In the genomic region with DNA sequence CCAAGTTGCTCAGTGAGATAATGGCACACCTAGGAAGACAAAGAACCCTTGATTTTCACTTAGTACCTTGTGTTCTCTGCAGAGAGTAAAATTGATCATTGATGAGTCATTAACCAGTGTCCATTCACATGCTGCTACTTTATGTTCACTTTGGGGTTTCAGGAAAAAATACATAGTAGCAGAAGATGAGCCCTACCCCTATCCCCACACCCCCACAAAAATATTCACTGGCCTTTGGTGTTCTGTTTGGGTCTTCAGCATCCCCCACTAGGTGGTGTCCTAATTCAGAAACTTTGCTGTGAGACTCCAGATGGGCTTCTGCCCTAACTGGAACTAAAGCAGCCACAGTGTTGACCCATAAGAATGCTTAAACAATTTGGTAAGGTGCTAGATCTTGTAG, we compare ENCODE assay signal across 8 cellular contexts.
DNase-seq lines count a peak whose midpoint lies in the region; ATAC-seq and TF ChIP-seq lines count a peak whose summit lies in the region.

No MANE protein-coding gene starts in this region.

- BruUV-seq in Panc1 (replicated peaks; lab: Mats Ljungman, UMichigan): no TSS peak

- H3K27me3 ChIP-seq in Panc1 (ENCODE audit: control insufficient read depth, insufficient read depth, low read length) (no peaks in the 10 kb centered on the region), endodermal cell (ENCODE audit: control insufficient read depth, insufficient read depth, low read length, poor library complexity, severe bottlenecking) (no peaks in the 10 kb centered on the region)
- H3K27me3 ChIP-seq in naive thymus-derived CD4-positive, alpha-beta T cell (ENCODE audit: control insufficient read depth in 2 of 2, insufficient read depth in 2 of 2, low read length in 2 of 2): no peaks in the 10 kb centered on the region

- H3K27ac ChIP-seq in Panc1 (ENCODE audit: low read length) (no peak overlapping the region), endodermal cell (ENCODE audit: low read depth, low read length) (no peak overlapping the region)
- no peak overlapping the region for H3K27ac ChIP-seq in naive thymus-derived CD4-positive, alpha-beta T cell (ENCODE audit: low read depth, low read length)

- H3K27ac Mint-ChIP-seq in endodermal cell: no peak overlapping the region
- H3K27ac Mint-ChIP-seq in naive thymus-derived CD4-positive, alpha-beta T cell: peak overlapping the region in 4 of 9 donors; percentile 13 to 49 (median 36)

- no peak overlapping the region for H3K9ac ChIP-seq in endodermal cell (ENCODE audit: extremely low read depth, low read length, poor library complexity, severe bottlenecking)

- DNase-seq in NK-92 treated with Interleukin-12 subunit alpha and Interleukin-12 subunit beta, amount 100 ng/mL, for 24 hours (lab: John Stamatoyannopoulos, UW): peak; percentile 27
- DNase-seq in NK-92 (lab: John Stamatoyannopoulos, UW; ENCODE audit: unreplicated experiment) (no peak), HCEC 1CT (peak; percentile 50), Panc1 (ENCODE audit: low read depth, low spot score) (no peak), endodermal cell (peak; percentile 66), anterior cingulate cortex (lab: John Stamatoyannopoulos, UW) (no peak), inferior parietal cortex (ENCODE audit: extremely low spot score) (no peak)
- peak in 2 of 9 donors; percentile 15 to 21 for DNase-seq in naive thymus-derived CD4-positive, alpha-beta T cell

- H3K36me3 Mint-ChIP-seq in endodermal cell (ENCODE audit: low read depth): peaks cover 11% of the 10 kb centered on the region
- H3K36me3 Mint-ChIP-seq in naive thymus-derived CD4-positive, alpha-beta T cell: peaks cover 6 to 12% (median 9%) of the 10 kb centered on the region in 5 donors

- peak; percentile 73 for TF ChIP-seq CTCF in Panc1 (IDR thresholded peaks at IDR 0.05)
- TF ChIP-seq CTCF in endodermal cell (conservative IDR thresholded peaks at IDR 0.05): peak; percentile 81

- in situ Hi-C loops in Panc1 (cut with HindIII; ENCODE audit: low pct_unique_long_range_greater_than_20kb, low sequenced_read_pairs): no loop called here

- no peaks in the 10 kb centered on the region for H3K27me3 Mint-ChIP-seq in endodermal cell (ENCODE audit: insufficient read depth)
- H3K27me3 Mint-ChIP-seq in naive thymus-derived CD4-positive, alpha-beta T cell: no peaks in the 10 kb centered on the region

- H3K4me1 ChIP-seq in Panc1 (ENCODE audit: control insufficient read depth, insufficient read depth, low read length) (no peaks in the 10 kb centered on the region), endodermal cell (ENCODE audit: control insufficient read depth, insufficient read depth, low read length) (peaks cover 12% of the 10 kb centered on the region)
- peaks cover 27 to 30% of the 10 kb centered on the region in 2 donors for H3K4me1 ChIP-seq in naive thymus-derived CD4-positive, alpha-beta T cell (ENCODE audit: control insufficient read depth in 2 of 2, insufficient read depth in 2 of 2, low read length in 2 of 2)

- no peaks in the 10 kb centered on the region for H3K9me3 Mint-ChIP-seq in endodermal cell
- no peaks in the 10 kb centered on the region for H3K9me3 Mint-ChIP-seq in naive thymus-derived CD4-positive, alpha-beta T cell

- H3K4me3 ChIP-seq in Panc1 (ENCODE audit: low read depth in 2 of 2, low read length in 2 of 2) (no peak overlapping the region), endodermal cell (ENCODE audit: low read length) (no peak overlapping the region)
- no peak overlapping the region for H3K4me3 ChIP-seq in naive thymus-derived CD4-positive, alpha-beta T cell (ENCODE audit: low read length)

- H3K9me3 ChIP-seq in Panc1 (ENCODE audit: control insufficient read depth, insufficient read depth, low read depth, low read length): no peaks in the 10 kb centered on the region
- no peaks in the 10 kb centered on the region for H3K9me3 ChIP-seq in endodermal cell (ENCODE audit: control insufficient read depth, low read length)
- H3K9me3 ChIP-seq in naive thymus-derived CD4-positive, alpha-beta T cell (ENCODE audit: control insufficient read depth in 2 of 3, low read length in 3 of 3): no peaks in the 10 kb centered on the region

- H3K36me3 ChIP-seq in Panc1 (ENCODE audit: control insufficient read depth, insufficient read depth, low read length): no peaks in the 10 kb centered on the region
- peaks cover 32% of the 10 kb centered on the region for H3K36me3 ChIP-seq in endodermal cell (ENCODE audit: control insufficient read depth, insufficient read depth, low read length)
- no peaks in the 10 kb centered on the region for H3K36me3 ChIP-seq in naive thymus-derived CD4-positive, alpha-beta T cell (ENCODE audit: control insufficient read depth in 2 of 3, insufficient read depth in 3 of 3, low read length in 3 of 3)

- H3K4me3 Mint-ChIP-seq in endodermal cell: no peak overlapping the region
- no peak overlapping the region for H3K4me3 Mint-ChIP-seq in naive thymus-derived CD4-positive, alpha-beta T cell

- CTCF ChIA-PET in Panc1 (lab: Charles Lee): interaction anchor here (0.7 kb wide), 1 partner anchor 359 kb away, joined by 3 read pairs; no protein-coding TSS in a partner anchor
- CTCF ChIA-PET in naive thymus-derived CD4-positive, alpha-beta T cell (lab: Charles Lee): interaction anchor here (0.6 to 1.2 kb wide), 3 partner anchors 12 to 325 kb away, joined by 3 read pairs; no protein-coding TSS in a partner anchor

- intact Hi-C loops in Panc1 (cut with micrococcal nuclease; ENCODE audit: unreplicated experiment): no loop called here
- intact Hi-C loops in naive thymus-derived CD4-positive, alpha-beta T cell (cut with micrococcal nuclease): loop anchor here (1.0 to 10.0 kb wide), 6 partner anchors 33 to 229 kb away; no protein-coding TSS in a partner anchor

- peak; percentile 78 for ATAC-seq in Panc1
- peak; percentile 69 for ATAC-seq in naive thymus-derived CD4-positive, alpha-beta T cell

- POLR2A ChIA-PET in Panc1 (lab: Charles Lee): no interaction called here
- POLR2A ChIA-PET in naive thymus-derived CD4-positive, alpha-beta T cell (lab: Charles Lee): no interaction called here

- peaks cover 6% of the 10 kb centered on the region for H3K4me1 Mint-ChIP-seq in endodermal cell
- peaks cover 0 to 23% (median 13%) of the 10 kb centered on the region in 7 donors for H3K4me1 Mint-ChIP-seq in naive thymus-derived CD4-positive, alpha-beta T cell

Comparison
In these comparisons a context has a peak if more than half of its experiments do, and no peak if none do; other contexts are left out.
1. DNase-seq: peak in NK-92 treated with Interleukin-12 subunit alpha and Interleukin-12 subunit beta, amount 100 ng/mL, for 24 hours (single experiment), HCEC 1CT (single experiment) and endodermal cell (single experiment); none in NK-92 (single experiment), Panc1 (single experiment), anterior cingulate cortex (0 of 58) and inferior parietal cortex (single experiment).